Comparison of ENCODE assay signal across 13 cellular contexts in the genomic region with DNA sequence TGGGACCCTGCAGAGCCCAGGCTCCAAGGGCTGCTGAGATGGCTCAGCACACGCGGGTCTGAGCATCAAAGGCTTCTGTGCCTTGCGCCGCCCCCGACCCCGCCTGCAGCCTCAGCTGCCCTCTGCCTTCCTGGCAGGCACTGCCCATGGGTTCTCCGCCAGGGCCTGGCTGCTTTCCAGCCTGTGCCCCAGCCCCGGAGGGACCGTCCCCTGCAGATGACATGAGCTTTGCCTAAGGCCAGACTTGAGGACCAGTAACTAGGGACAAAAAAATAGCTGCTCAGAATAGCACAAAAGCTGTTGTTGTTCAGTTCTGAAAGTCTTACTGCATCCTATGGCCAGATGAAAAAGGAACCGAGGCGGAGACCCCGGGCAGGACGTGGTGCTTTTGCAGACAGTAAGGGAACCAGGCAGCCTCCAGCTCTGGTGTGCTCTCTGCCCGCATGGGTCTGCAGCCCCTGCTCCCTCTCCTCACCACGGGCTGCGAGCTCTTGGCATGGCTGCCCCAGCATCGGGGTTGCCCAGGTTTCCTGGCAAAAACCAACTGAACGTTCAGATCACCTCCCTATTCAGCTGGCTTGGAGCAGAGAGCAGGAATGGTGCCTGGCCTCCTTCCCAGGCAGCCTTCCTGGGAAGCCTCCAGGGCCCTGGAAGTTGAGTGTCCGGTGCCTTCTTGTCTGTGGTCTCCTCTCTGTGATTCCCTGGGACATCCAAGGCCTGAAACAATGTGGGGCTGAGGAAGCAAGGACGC. TPM values are rescaled to one million over a fixed set of nuclear protein-coding genes. Genes with fewer than 3 reads are reported as not detected.
DNase-seq lines count a peak whose midpoint lies in the region; ATAC-seq and FAIRE-seq lines count a peak whose summit lies in the region.
"Had no signal": no experiment of that assay in that cellular context is flagged by ENCODE, and none has a peak within 500 bp of the region (broad histone marks: within the 10 kb centered on the region; RNA-seq: fewer than 3 reads in every experiment).

No MANE protein-coding gene starts in this region.

- no peaks in the 10 kb centered on the region for H3K36me3 ChIP-seq in small intestine (ENCODE audit: control insufficient read depth in 2 of 2, insufficient read depth in 2 of 2, low read length in 2 of 2)

- no peak overlapping the region for H3K27ac ChIP-seq in small intestine (ENCODE audit: low read depth in 1 of 2, low read length in 1 of 2)

- H3K9me3 ChIP-seq in small intestine (ENCODE audit: control insufficient read depth, low read depth), result no peaks in the 10 kb centered on the region

- whole genome bisulfite sequencing in small intestine, 3 donors, result 52 to 56% (median 55%) methylated on average over 20 of the region's 20 CpGs

- peak overlapping the region; percentile 40 for H3K27ac Mint-ChIP-seq in stimulated activated naive CD8-positive, alpha-beta T cell treated with anti-CD3 and anti-CD28 coated beads, Interleukin-15, Interleukin-2, amounts not matched to agents 100 ng/mL and 50 ng/mL, for 24 hours
- H3K27ac Mint-ChIP-seq: activated T-helper 17 cell treated with anti-CD3 and anti-CD28 coated beads, Interleukin-2, amount 50 U/mL, for 72 hours had no signal

- H3K4me1 Mint-ChIP-seq in stimulated activated naive CD8-positive, alpha-beta T cell treated with anti-CD3 and anti-CD28 coated beads, Interleukin-15, Interleukin-2, amounts not matched to agents 100 ng/mL and 50 ng/mL, for 24 hours (ENCODE audit: low read depth), result peaks cover 42% of the 10 kb centered on the region

- H3K4me3 Mint-ChIP-seq in stimulated activated naive CD8-positive, alpha-beta T cell treated with anti-CD3 and anti-CD28 coated beads, Interleukin-15, Interleukin-2, amounts not matched to agents 100 ng/mL and 50 ng/mL, for 24 hours, result no peak overlapping the region
- H3K4me3 Mint-ChIP-seq: activated T-helper 17 cell treated with anti-CD3 and anti-CD28 coated beads, Interleukin-2, amount 50 U/mL, for 72 hours; mesothelial cell of epicardium had no signal

- DNase-seq in NCI-H2196 (lab: John Stamatoyannopoulos, UW; ENCODE audit: unreplicated experiment) (peak; percentile 3), NCI-H2196 treated with DMSO at 0.1 percent for 48 hours (lab: John Stamatoyannopoulos, UW; ENCODE audit: unreplicated experiment) (no peak), astrocyte of the hippocampus (ENCODE audit: low read depth, low spot score) (peak; percentile 68), iPS-NIHi7 (ENCODE audit: extremely low spot score) (peak; percentile 11), DMS114 treated with DMSO at 0.1 percent for 48 hours (lab: John Stamatoyannopoulos, UW; ENCODE audit: unreplicated experiment) (no peak), small intestine (no peak)
- DNase-seq: NCI-H187 had no signal

- no peaks in the 10 kb centered on the region for H3K9me3 Mint-ChIP-seq in stimulated activated naive CD8-positive, alpha-beta T cell treated with anti-CD3 and anti-CD28 coated beads, Interleukin-15, Interleukin-2, amounts not matched to agents 100 ng/mL and 50 ng/mL, for 24 hours

- H3K27me3 ChIP-seq in small intestine (ENCODE audit: control insufficient read depth in 2 of 2, insufficient read depth in 2 of 2, low read length in 2 of 2), result no peaks in the 10 kb centered on the region

- H3K27me3 Mint-ChIP-seq in stimulated activated naive CD8-positive, alpha-beta T cell treated with anti-CD3 and anti-CD28 coated beads, Interleukin-15, Interleukin-2, amounts not matched to agents 100 ng/mL and 50 ng/mL, for 24 hours, result no peaks in the 10 kb centered on the region
- H3K27me3 Mint-ChIP-seq: activated T-helper 17 cell treated with anti-CD3 and anti-CD28 coated beads, Interleukin-2, amount 50 U/mL, for 72 hours had no signal

- FAIRE-seq in small intestine (lab: Jason Lieb, UNC), result no peak
- FAIRE-seq: A204.1 had no signal

- peaks cover 5% of the 10 kb centered on the region for H3K36me3 Mint-ChIP-seq in stimulated activated naive CD8-positive, alpha-beta T cell treated with anti-CD3 and anti-CD28 coated beads, Interleukin-15, Interleukin-2, amounts not matched to agents 100 ng/mL and 50 ng/mL, for 24 hours (ENCODE audit: low read depth)
- H3K36me3 Mint-ChIP-seq: mesothelial cell of epicardium had no signal

- no peak for ATAC-seq in HG03565 (IDR thresholded peaks at IDR 0.05; ENCODE audit: unreplicated experiment)
- ATAC-seq: activated T-helper 17 cell treated with anti-CD3 and anti-CD28 coated beads, Interleukin-2, amount 50 U/mL, for 72 hours had no signal

- H3K4me3 ChIP-seq in small intestine (ENCODE audit: low read depth in 1 of 2, low read length in 2 of 2), result no peak overlapping the region
- H3K4me3 ChIP-seq: skin epidermis had no signal

- H3K4me1 ChIP-seq in small intestine (ENCODE audit: control insufficient read depth in 2 of 2, insufficient read depth in 1 of 2, low read depth in 1 of 2, low read length in 1 of 2), result no peaks in the 10 kb centered on the region

RNA-seq across cellular contexts. Expression of a gene that starts 12.5 kb away (rescaled TPM):
- not detected for polyA plus RNA-seq in small intestine

RNA-seq across cellular contexts. Expression of a gene that starts 34.1 kb away (rescaled TPM):
- polyA plus RNA-seq in small intestine, result 1 to 10 TPM; 2.0 to 7.2 (median 6.5) TPM

Comparison
In these comparisons a context has a peak if more than half of its experiments do, and no peak if none do; other contexts are left out.
1. DNase-seq: peak in NCI-H2196 (single experiment), astrocyte of the hippocampus (single experiment) and iPS-NIHi7 (single experiment); none in NCI-H2196 treated with DMSO at 0.1 percent for 48 hours (single experiment), DMS114 treated with DMSO at 0.1 percent for 48 hours (single experiment) and small intestine (single experiment).